18 cellular contexts compared by ENCODE assay signal in the genomic region with DNA sequence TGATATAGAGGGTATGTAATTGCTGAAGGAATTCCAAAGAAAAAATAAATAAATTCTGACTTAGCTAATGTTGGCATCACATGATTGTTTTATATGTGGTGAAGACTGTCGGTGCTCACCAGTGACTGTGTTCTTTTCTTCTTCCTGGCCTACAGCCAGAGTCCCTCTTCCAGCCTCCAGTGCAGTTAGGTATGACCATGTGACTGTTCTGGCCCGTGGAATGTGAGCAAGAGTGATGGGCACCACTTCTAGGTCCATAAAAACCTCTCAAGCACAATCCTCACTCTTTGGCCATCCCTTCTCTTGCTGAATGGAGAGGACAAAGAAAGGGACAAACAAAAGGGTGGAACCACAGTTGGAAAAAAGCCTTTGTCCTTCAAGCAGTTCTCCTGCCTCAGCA. TPM values are rescaled to one million over a fixed set of nuclear protein-coding genes. Genes with fewer than 3 reads are reported as not detected.
DNase-seq lines count a peak whose midpoint lies in the region; ATAC-seq and TF ChIP-seq lines count a peak whose summit lies in the region.
"Had no signal": no experiment of that assay in that cellular context is flagged by ENCODE, and none has a peak within 500 bp of the region (broad histone marks: within the 10 kb centered on the region; RNA-seq: fewer than 3 reads in every experiment).

No MANE protein-coding gene starts in this region.

- DNase-seq in NCI-H510A (lab: John Stamatoyannopoulos, UW) (peak; percentile 1), NCI-H510A treated with DMSO at 0.1 percent for 48 hours (lab: John Stamatoyannopoulos, UW) (no peak), IMR-90 (no peak), dermis blood vessel endothelial cell (peak; percentile 51), neuronal stem cell (ENCODE audit: low spot score) (no peak), GM13977 (ENCODE audit: low spot score) (no peak)
- no peak for DNase-seq in effector CD8-positive, alpha-beta T cell (lab: John Stamatoyannopoulos, UW)
- DNase-seq: CD4-positive, alpha-beta memory T cell; GM23248; KG1; NCI-H1105; NCI-H1694 treated with DMSO at 0.1 percent for 48 hours; NCI-H2171 treated with DMSO at 0.1 percent for 48 hours; NCI-H526 had no signal

- H2BK15ac ChIP-seq in IMR-90 (ENCODE audit: low read depth, low read length) (no peak overlapping the region), neuronal stem cell (ENCODE audit: low read length) (no peak overlapping the region)

- no TSS peak for BruUV-seq in IMR-90 (replicated peaks; lab: Mats Ljungman, UMichigan)

- no peak overlapping the region for H3K27ac ChIP-seq in IMR-90 (ENCODE audit: insufficient read depth, low read length)
- no peak overlapping the region for H3K27ac ChIP-seq in neuronal stem cell (replicated peaks; ENCODE audit: low read length)
- H3K27ac ChIP-seq: GM23248, HL-60, SK-N-MC had no signal

- TF ChIP-seq CTCF in IMR-90 (conservative IDR thresholded peaks at IDR 0.05; ENCODE audit: low read depth, low read length), result no peak
- TF ChIP-seq CTCF in GM13977 (IDR thresholded peaks at IDR 0.05; ENCODE audit: extremely low read depth, insufficient read depth, missing control alignments), result no peak

- no peak for TF ChIP-seq RAD21 in IMR-90 (IDR thresholded peaks at IDR 0.05; ENCODE audit: low read length)

- POLR2A ChIA-PET in IMR-90 (lab: Charles Lee; ENCODE audit: unreplicated experiment), result no interaction called here

- H3K9ac ChIP-seq in IMR-90 (ENCODE audit: low read depth, low read length) (no peak overlapping the region), neuronal stem cell (ENCODE audit: low read depth, low read length, poor library complexity) (no peak overlapping the region)
- H3K9ac ChIP-seq: GM23248 had no signal

- H2AK9ac ChIP-seq in IMR-90 (replicated peaks; ENCODE audit: low read depth, low read length, poor library complexity), result no peak overlapping the region

- H2BK5ac ChIP-seq in IMR-90 (ENCODE audit: low read depth, low read length, poor library complexity, severe bottlenecking), result no peak overlapping the region
- H2BK5ac ChIP-seq in neuronal stem cell (ENCODE audit: low read length), result no peak overlapping the region

- H3K36me3 ChIP-seq in IMR-90 (ENCODE audit: control insufficient read depth, insufficient read depth, low read length) (no peaks in the 10 kb centered on the region), neuronal stem cell (replicated peaks in 1 of 2; ENCODE audit: control insufficient read depth in 2 of 2, insufficient read depth in 2 of 2, low read length in 2 of 2) (no peaks in the 10 kb centered on the region)

- ATAC-seq in IMR-90 (ENCODE audit: low read depth) (no peak), GM18867 (IDR thresholded peaks at IDR 0.05; ENCODE audit: unreplicated experiment) (no peak)
- ATAC-seq: GM12878 had no signal

- H3K23ac ChIP-seq in IMR-90 (ENCODE audit: low read depth, low read length), result no peak overlapping the region
- no peak overlapping the region for H3K23ac ChIP-seq in neuronal stem cell (ENCODE audit: low read depth, low read length, poor library complexity)

- no peak overlapping the region for H2BK12ac ChIP-seq in neuronal stem cell (ENCODE audit: low read length)

- no peaks in the 10 kb centered on the region for H3K27me3 ChIP-seq in IMR-90 (ENCODE audit: control insufficient read depth, insufficient read depth, low read length)
- no peaks in the 10 kb centered on the region for H3K27me3 ChIP-seq in neuronal stem cell (ENCODE audit: control insufficient read depth in 3 of 3, insufficient read depth in 3 of 3, low read depth in 1 of 3, low read length in 3 of 3)

- TF ChIP-seq POLR2A in IMR-90 (IDR thresholded peaks at IDR 0.05; ENCODE audit: low read depth, low read length), result no peak

- H2BK120ac ChIP-seq in IMR-90 (ENCODE audit: low read depth, low read length), result no peak overlapping the region
- H2BK120ac ChIP-seq in neuronal stem cell (ENCODE audit: low read depth, low read length), result no peak overlapping the region

- H3K9me1 ChIP-seq in IMR-90 (ENCODE audit: insufficient read depth, low read length), result peaks cover 19% of the 10 kb centered on the region

- H3K56ac ChIP-seq in IMR-90 (ENCODE audit: extremely low read depth, insufficient read depth, low read length), result no peak overlapping the region

- H2AK5ac ChIP-seq in IMR-90 (ENCODE audit: low read depth, low read length), result no peak overlapping the region
- H2AK5ac ChIP-seq in neuronal stem cell (ENCODE audit: low read depth, low read length), result peak overlapping the region; percentile 18

- CTCF ChIA-PET in IMR-90 (lab: Yijun Ruan, JAX), result no interaction called here

- no peak overlapping the region for H3K4me3 ChIP-seq in IMR-90 (ENCODE audit: insufficient read depth, low read depth, low read length)
- H3K4me3 ChIP-seq in neuronal stem cell (ENCODE audit: low read length in 2 of 2), result no peak overlapping the region
- H3K4me3 ChIP-seq: GM12878, GM23248, SK-N-MC had no signal

- H3K79me1 ChIP-seq in IMR-90 (ENCODE audit: low read depth in 1 of 2, low read length in 2 of 2) (0 out of 4 replicates have a peak, but pooled peaks cover 0 to 8% of the 10 kb centered on the region in 2 experiments), neuronal stem cell (ENCODE audit: low read depth, low read length) (no peaks in the 10 kb centered on the region)

- H2BK20ac ChIP-seq in IMR-90 (ENCODE audit: low read depth, low read length), result no peak overlapping the region

- dilution Hi-C loops in IMR-90 (cut with HindIII; ENCODE audit: low sequenced_read_pairs, unreplicated experiment), result no loop called here

- 0% methylated on average over 1 of the region's 2 CpGs; no CpG with 5 or more reads in 1 of the 2 experiments for WGBS in IMR-90 (ENCODE audit: extremely low coverage in 2 of 2, insufficient read length in 1 of 2), 2 experiments
- WGBS in neuronal stem cell (ENCODE audit: extremely low coverage in 2 of 2, insufficient read length in 2 of 2, insufficient replicate concordance in 1 of 2), 2 donors, result no CpG with 5 or more reads among the region's 2 CpGs

- no peak overlapping the region for H3K18ac ChIP-seq in IMR-90 (ENCODE audit: low read depth, low read length)
- H3K18ac ChIP-seq in neuronal stem cell (ENCODE audit: low read length), result no peak overlapping the region

- H2AFZ ChIP-seq in IMR-90 (replicated peaks; ENCODE audit: low read length, poor library complexity), result peak overlapping the region; percentile 26
- no peak overlapping the region for H2AFZ ChIP-seq in neuronal stem cell (ENCODE audit: low read length)
- H2AFZ ChIP-seq: GM23248 had no signal

- peaks cover 3% of the 10 kb centered on the region; the same call in 1 of the 2 replicates for H4K20me1 ChIP-seq in IMR-90 (ENCODE audit: insufficient read depth, low read length)

- intact Hi-C loops in IMR-90 (cut with micrococcal nuclease), result no loop called here

- H4K91ac ChIP-seq in IMR-90 (ENCODE audit: insufficient read depth, low read depth, low read length) (0 out of 2 replicates have a peak overlapping the region, but pooled peaks have one; percentile 8), neuronal stem cell (ENCODE audit: low read depth, low read length, poor library complexity) (no peak overlapping the region)

- H4K5ac ChIP-seq in IMR-90 (ENCODE audit: low read depth, low read length), result no peak overlapping the region

- H3K9me3 ChIP-seq in IMR-90 (ENCODE audit: control insufficient read depth, insufficient read depth, low read length) (no peaks in the 10 kb centered on the region), neuronal stem cell (replicated peaks in 1 of 2; ENCODE audit: control insufficient read depth in 2 of 2, insufficient read depth in 1 of 2, low read depth in 1 of 2, low read length in 2 of 2) (no peaks in the 10 kb centered on the region)

- in situ Hi-C loops in IMR-90 (cut with MboI; ENCODE audit: low sequenced_read_pairs) (no loop called here), GM13977 (cut with MboI; ENCODE audit: low pct_unique_long_range_greater_than_20kb, low sequenced_read_pairs, unreplicated experiment) (no loop called here)

- no peak overlapping the region for H3K14ac ChIP-seq in IMR-90 (replicated peaks; ENCODE audit: low read depth, low read length)
- H3K14ac ChIP-seq in neuronal stem cell (ENCODE audit: low read length), result no peak overlapping the region

- H3K4me1 ChIP-seq in IMR-90 (ENCODE audit: control insufficient read depth, insufficient read depth, low read length) (peaks cover 3% of the 10 kb centered on the region; the same call in 1 of the 2 replicates), neuronal stem cell (ENCODE audit: control insufficient read depth in 2 of 2, insufficient read depth in 1 of 2, low read depth in 1 of 2, low read length in 2 of 2) (peaks cover 2% of the 10 kb centered on the region in 2 donors)

- H3K4ac ChIP-seq in IMR-90 (ENCODE audit: low read depth, low read length), result no peak overlapping the region
- peak overlapping the region; percentile 17 for H3K4ac ChIP-seq in neuronal stem cell (ENCODE audit: low read length)

- H4K8ac ChIP-seq in IMR-90 (ENCODE audit: low read depth in 2 of 2, low read length in 2 of 2) (peak overlapping the region in 1 of 2 experiments; percentile 23; a peak in 1 of 4 replicates), neuronal stem cell (ENCODE audit: low read depth, low read length) (no peak overlapping the region)

- H3K4me2 ChIP-seq in IMR-90 (ENCODE audit: low read depth, low read length), result no peak overlapping the region
- H3K4me2 ChIP-seq in neuronal stem cell (ENCODE audit: insufficient read depth, low read length, poor library complexity, severe bottlenecking), result no peak overlapping the region

TF ChIP-seq in IMR-90, 13 proteins besides CTCF, POLR2A, EP300 and RAD21 (continues in another document):
- TF ChIP-seq, protein P1, sequence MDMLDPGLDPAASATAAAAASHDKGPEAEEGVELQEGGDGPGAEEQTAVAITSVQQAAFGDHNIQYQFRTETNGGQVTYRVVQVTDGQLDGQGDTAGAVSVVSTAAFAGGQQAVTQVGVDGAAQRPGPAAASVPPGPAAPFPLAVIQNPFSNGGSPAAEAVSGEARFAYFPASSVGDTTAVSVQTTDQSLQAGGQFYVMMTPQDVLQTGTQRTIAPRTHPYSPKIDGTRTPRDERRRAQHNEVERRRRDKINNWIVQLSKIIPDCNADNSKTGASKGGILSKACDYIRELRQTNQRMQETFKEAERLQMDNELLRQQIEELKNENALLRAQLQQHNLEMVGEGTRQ (IDR thresholded peaks at IDR 0.05; ENCODE audit: low read depth, low read length), result no peak
- no peak for TF ChIP-seq MXI1 (IDR thresholded peaks at IDR 0.05; ENCODE audit: borderline replicate concordance, low read depth, low read length)
- TF ChIP-seq RCOR1 (IDR thresholded peaks at IDR 0.05; ENCODE audit: insufficient replicate concordance, low read length), result no peak
- TF ChIP-seq MAFK (IDR thresholded peaks at IDR 0.05; ENCODE audit: low read depth, low read length), result no peak
- TF ChIP-seq BHLHE40 (IDR thresholded peaks at IDR 0.05; ENCODE audit: low read depth, low read length), result no peak
- TF ChIP-seq NFE2L2 (IDR thresholded peaks at IDR 0.05; ENCODE audit: low read depth, low read length), result no peak

RNA-seq across cellular contexts. Expression of a gene that starts 39.0 kb away (rescaled TPM):
- 30.1 and 34.7 TPM in 2 replicates for total RNA-seq in IMR-90 (2012; rRNA removed)
- 15.7 and 17.0 TPM in 2 replicates for polyA plus RNA-seq in IMR-90 (2012; rRNA removed)
- polyA plus RNA-seq in IMR-90 (2012; cell fraction: cytosol; rRNA removed), result 4.2 and 4.9 TPM in 2 replicates
- 1.8 and 13.4 TPM in 2 replicates for polyA plus RNA-seq in IMR-90 (2012; cell fraction: nucleus; rRNA removed; ENCODE audit: low replicate concordance)
- total RNA-seq in dermis blood vessel endothelial cell, result 50.9 and 85.8 TPM in 2 replicates
- 6.5 TPM for polyA plus RNA-seq in neuronal stem cell (2013, experiment 1 of 2)
- 6.5 TPM for polyA plus RNA-seq in neuronal stem cell (2013, experiment 2 of 2)

Comparison
In these comparisons a context has a peak if more than half of its experiments do, and no peak if none do; other contexts are left out.
1. DNase-seq: peak in NCI-H510A (single experiment) and dermis blood vessel endothelial cell (single experiment); none in NCI-H510A treated with DMSO at 0.1 percent for 48 hours (single experiment), IMR-90 (single experiment), neuronal stem cell (single experiment), GM13977 (single experiment) and effector CD8-positive, alpha-beta T cell (single experiment).